Comparison of ENCODE assay signal across 9 cellular contexts in genomic region chr1:25268143-25268465, GRCh38. TPM values are rescaled to one million over a fixed set of nuclear protein-coding genes. Genes with fewer than 3 reads are reported as not detected.
DNase-seq lines count a peak whose midpoint lies in the region; ATAC-seq and TF ChIP-seq lines count a peak whose summit lies in the region.
"Not testable (repeated sequence)": the region's sequence is repeated elsewhere in the genome, so short reads cannot be mapped to it uniquely, and the experiment has no call there.
"Had no signal": no experiment of that assay in that cellular context is flagged by ENCODE, and none has a peak within 500 bp of the region (broad histone marks: within the 10 kb centered on the region; RNA-seq: fewer than 3 reads in every experiment).

No MANE protein-coding gene starts in this region.

- peak overlapping the region; percentile 76 for H3K27ac ChIP-seq in Panc1 (ENCODE audit: low read length)
- peak overlapping the region; percentile 62 to 86 for H3K27ac ChIP-seq in right atrium auricular region

- H3K4me3 Mint-ChIP-seq in chondrocyte (ENCODE audit: unreplicated experiment), result peak overlapping the region; percentile 62
- peak overlapping the region; percentile 77 to 86 (median 85) for H3K4me3 Mint-ChIP-seq in nephron

- H3K4me1 ChIP-seq in Panc1 (ENCODE audit: control insufficient read depth, insufficient read depth, low read length); right atrium auricular region: not testable (repeated sequence)

- ATAC-seq in Panc1, result peak; percentile 40

- not testable (repeated sequence) for H3K27ac Mint-ChIP-seq in chondrocyte (ENCODE audit: unreplicated experiment)
- peak overlapping the region; percentile 64 to 86 (median 64) for H3K27ac Mint-ChIP-seq in nephron

- POLR2A ChIA-PET in Panc1 (lab: Charles Lee), result not testable (repeated sequence)

- H3K9me3 ChIP-seq in Panc1 (ENCODE audit: control insufficient read depth, insufficient read depth, low read depth, low read length); right atrium auricular region: not testable (repeated sequence)

- not testable (repeated sequence) for H3K4me1 Mint-ChIP-seq in chondrocyte (ENCODE audit: low read depth); nephron

- not testable (repeated sequence) for H3K27me3 ChIP-seq in H7 (ENCODE audit: control insufficient read depth, insufficient read depth, low read length); Panc1 (ENCODE audit: control insufficient read depth, insufficient read depth, low read length); right atrium auricular region

- in situ Hi-C loops in Panc1 (cut with HindIII; ENCODE audit: low pct_unique_long_range_greater_than_20kb, low sequenced_read_pairs), result not testable (repeated sequence)

- TF ChIP-seq CTCF in Panc1 (IDR thresholded peaks at IDR 0.05); chondrocyte (IDR thresholded peaks at IDR 0.05); right atrium auricular region (IDR thresholded peaks at IDR 0.05); nephron (IDR thresholded peaks at IDR 0.05; ENCODE audit: unreplicated experiment in 3 of 3): not testable (repeated sequence)

- BruUV-seq in Panc1 (replicated peaks; lab: Mats Ljungman, UMichigan), result not testable (repeated sequence)

- not testable (repeated sequence) for H3K27me3 Mint-ChIP-seq in chondrocyte (ENCODE audit: low read depth); nephron (ENCODE audit: low read depth)

- CTCF ChIA-PET in Panc1 (lab: Charles Lee), result not testable (repeated sequence)

- DNase-seq in H7; Panc1 (ENCODE audit: low read depth, low spot score); chondrocyte (ENCODE audit: low spot score); right atrium auricular region (ENCODE audit: low spot score): not testable (repeated sequence)
- DNase-seq in activated T-cell treated with anti-CD3 and anti-CD28 coated beads for 48 hours (ENCODE audit: low read depth), result peak; percentile 5
- DNase-seq in stimulated activated CD4-positive, alpha-beta T cell treated with anti-CD3 and anti-CD28 coated beads, Interleukin-1b, Interleukin-23, amount 100 ng/mL, for 48 hours, result peak; percentile 16

- intact Hi-C loops in Panc1 (cut with micrococcal nuclease; ENCODE audit: unreplicated experiment), result not testable (repeated sequence)

- H3K36me3 Mint-ChIP-seq in chondrocyte (ENCODE audit: low read depth); nephron (ENCODE audit: low read depth): not testable (repeated sequence)

- peak overlapping the region; percentile 35 for H3K4me3 ChIP-seq in H7 (ENCODE audit: insufficient read depth, low read depth, low read length)
- H3K4me3 ChIP-seq in Panc1 (ENCODE audit: low read depth in 2 of 2, low read length in 2 of 2), result peak overlapping the region; percentile 45 to 54
- peak overlapping the region; percentile 50 to 66 for H3K4me3 ChIP-seq in right atrium auricular region

- not testable (repeated sequence) for H3K9me3 Mint-ChIP-seq in chondrocyte (ENCODE audit: low read depth); nephron

- not testable (repeated sequence) for H3K36me3 ChIP-seq in H7 (replicated peaks; ENCODE audit: control insufficient read depth, insufficient read depth, low read length); Panc1 (ENCODE audit: control insufficient read depth, insufficient read depth, low read length); right atrium auricular region

RNA-seq across cellular contexts. Expression of gene RHD, which starts 4.2 kb away (rescaled TPM):
- 0.10 and 0.30 TPM in 2 replicates for total RNA-seq in H7 (2014; rRNA removed; shearing (Covaris generic))
- total RNA-seq in Panc1 (2021; ENCODE audit: unreplicated experiment) (not detected), chondrocyte (not detected in 3 replicates), right atrium auricular region (under 1 TPM in 1 of 2 donors, not detected in 1; 0.59 TPM)
- polyA plus RNA-seq in Panc1 (2012; ENCODE audit: insufficient read length), result 0.34 TPM
- total RNA-seq: aorta, NCI-H460 had no signal
- polyA plus RNA-seq: aorta had no signal

RNA-seq across cellular contexts. Expression of gene RSRP1, which starts 20.9 kb away (rescaled TPM):
- total RNA-seq in H7 (2014; rRNA removed; shearing (Covaris generic)), result 62.4 and 92.4 TPM in 2 replicates
- total RNA-seq in Panc1 (2021; ENCODE audit: unreplicated experiment) (104 TPM), chondrocyte (68.5 to 96.7 TPM (median 76.4 TPM) in 3 replicates), right atrium auricular region (10 to 100 TPM; 23.5 to 27.7 TPM)
- 30.5 TPM for polyA plus RNA-seq in Panc1 (2012; ENCODE audit: insufficient read length)

RNA-seq across cellular contexts. Expression of gene SYF2, which starts 35.8 kb away (rescaled TPM):
- total RNA-seq in H7 (2014; rRNA removed; shearing (Covaris generic)), result 36.6 and 58.4 TPM in 2 replicates
- total RNA-seq in Panc1 (2021; ENCODE audit: unreplicated experiment), result 28.9 TPM
- 34.5 TPM for polyA plus RNA-seq in Panc1 (2012; ENCODE audit: insufficient read length)
- total RNA-seq in chondrocyte, result 23.2 to 25.9 TPM (median 24.3 TPM) in 3 replicates
- total RNA-seq in right atrium auricular region, result 10 to 100 TPM; 34.3 to 37.2 TPM
